Comparison of ENCODE assay signal across 1 cellular context in the genomic region with DNA sequence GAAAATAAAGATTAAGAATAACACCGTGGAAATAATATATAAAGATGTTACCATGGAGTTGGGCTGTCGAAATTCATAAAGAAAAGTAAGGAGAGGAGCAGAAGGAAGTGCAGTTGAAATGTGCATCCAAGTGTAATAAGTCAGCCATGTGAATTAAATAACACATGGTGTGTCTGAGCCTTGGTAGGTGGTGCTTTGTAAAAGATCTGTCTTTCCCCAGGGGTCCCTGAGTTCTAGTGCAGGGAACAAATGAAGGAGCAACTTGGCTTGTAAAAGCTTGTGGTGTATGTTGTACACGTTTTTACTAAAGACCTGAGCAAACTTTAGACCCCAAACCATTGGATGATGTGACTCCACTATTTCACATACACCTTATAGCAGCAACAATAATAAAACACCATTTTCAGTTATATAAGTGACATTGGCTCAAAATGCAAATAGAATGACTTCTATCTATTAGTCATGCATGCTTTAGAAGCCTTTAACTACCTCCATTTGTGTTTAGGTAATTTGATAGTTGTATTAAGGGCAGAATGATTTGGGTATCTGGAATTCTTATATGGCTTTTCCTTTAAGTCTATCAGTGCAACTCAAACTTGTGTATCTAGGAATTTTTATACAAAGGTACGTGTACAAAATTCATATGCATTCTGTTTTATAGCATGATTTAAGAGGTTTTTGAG.
TF ChIP-seq lines count a peak whose summit lies in the region.

No MANE protein-coding gene starts in this region.

TF ChIP-seq in IMR-90, 13 proteins besides CTCF, POLR2A, EP300 and RAD21:
- TF ChIP-seq FOS (IDR thresholded peaks at IDR 0.05; ENCODE audit: low read depth, low read length) (no peak), MXI1 (IDR thresholded peaks at IDR 0.05; ENCODE audit: borderline replicate concordance, low read depth, low read length) (no peak), MAFK (IDR thresholded peaks at IDR 0.05; ENCODE audit: low read depth, low read length) (no peak), SMC3 (IDR thresholded peaks at IDR 0.05; ENCODE audit: low read depth, low read length) (no peak), NFE2L2 (IDR thresholded peaks at IDR 0.05; ENCODE audit: low read depth, low read length) (no peak), RCOR1 (IDR thresholded peaks at IDR 0.05; ENCODE audit: insufficient replicate concordance, low read length) (no peak), CHD1 (IDR thresholded peaks at IDR 0.05; ENCODE audit: low read depth, low read length) (no peak), CEBPB (IDR thresholded peaks at IDR 0.05; ENCODE audit: low read depth, low read length) (no peak), RFX5 (IDR thresholded peaks at IDR 0.05; ENCODE audit: low read depth, low read length) (no peak), BHLHE40 (IDR thresholded peaks at IDR 0.05; ENCODE audit: low read depth, low read length) (no peak), USF2 (IDR thresholded peaks at IDR 0.05; ENCODE audit: low read depth, low read length) (no peak), MAZ (IDR thresholded peaks at IDR 0.05; ENCODE audit: borderline replicate concordance, low read depth, low read length) (no peak)
- TF ChIP-seq, protein P1, sequence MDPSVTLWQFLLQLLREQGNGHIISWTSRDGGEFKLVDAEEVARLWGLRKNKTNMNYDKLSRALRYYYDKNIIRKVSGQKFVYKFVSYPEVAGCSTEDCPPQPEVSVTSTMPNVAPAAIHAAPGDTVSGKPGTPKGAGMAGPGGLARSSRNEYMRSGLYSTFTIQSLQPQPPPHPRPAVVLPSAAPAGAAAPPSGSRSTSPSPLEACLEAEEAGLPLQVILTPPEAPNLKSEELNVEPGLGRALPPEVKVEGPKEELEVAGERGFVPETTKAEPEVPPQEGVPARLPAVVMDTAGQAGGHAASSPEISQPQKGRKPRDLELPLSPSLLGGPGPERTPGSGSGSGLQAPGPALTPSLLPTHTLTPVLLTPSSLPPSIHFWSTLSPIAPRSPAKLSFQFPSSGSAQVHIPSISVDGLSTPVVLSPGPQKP (IDR thresholded peaks at IDR 0.05; ENCODE audit: borderline replicate concordance, low read depth, low read length) = no peak
TF ChIP-seq in IMR-90: peak in this region for 0.
